ENCODE assay signal across 26 cellular contexts in the genomic region with DNA sequence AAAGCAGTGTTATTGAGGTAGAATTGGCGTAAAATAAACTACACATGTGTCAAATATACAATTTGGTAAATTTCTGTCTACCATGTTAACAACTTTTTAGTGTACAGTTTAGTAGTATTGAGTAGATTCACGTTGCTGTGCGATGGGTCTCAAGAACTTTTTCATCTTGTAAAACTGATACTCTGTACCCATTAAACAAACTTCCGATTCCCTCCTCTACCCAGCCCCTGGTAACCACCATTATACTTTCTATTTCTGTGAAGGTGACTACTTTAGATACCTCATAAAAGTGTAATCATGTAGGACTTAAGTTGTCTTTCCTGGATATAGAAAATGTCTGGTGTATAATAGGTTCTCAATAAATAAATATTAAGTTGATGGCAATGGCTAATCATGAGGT.
"Had no signal": no experiment of that assay in that cellular context is flagged by ENCODE, and none has a peak within 500 bp of the region (broad histone marks: within the 10 kb centered on the region; RNA-seq: fewer than 3 reads in every experiment).

No MANE protein-coding gene starts in this region.

- H3K4me3 ChIP-seq: colonic mucosa, coronary artery, dorsolateral prefrontal cortex, esophagus muscularis mucosa, esophagus squamous epithelium, gastrocnemius medialis, gastroesophageal sphincter, heart left ventricle, heart right ventricle had no signal

- H3K4me1 ChIP-seq: colonic mucosa, esophagus muscularis mucosa, esophagus squamous epithelium, foreskin keratinocyte, gastrocnemius medialis, gastroesophageal sphincter, heart left ventricle, heart right ventricle had no signal

- ATAC-seq: effector memory CD8-positive, alpha-beta T cell; esophagus mucosa; foreskin keratinocyte; gastrocnemius medialis; gastroesophageal sphincter; heart left ventricle; heart right ventricle had no signal

- H3K36me3 ChIP-seq: colonic mucosa, esophagus muscularis mucosa, esophagus squamous epithelium, gastrocnemius medialis, gastroesophageal sphincter, heart left ventricle, heart right ventricle had no signal

- FAIRE-seq: colon, endometrium had no signal

- H3K27ac ChIP-seq: colonic mucosa, coronary artery, dorsolateral prefrontal cortex, epithelial cell of prostate, esophagus muscularis mucosa, esophagus squamous epithelium, foreskin keratinocyte, gastrocnemius medialis, gastroesophageal sphincter, heart left ventricle, heart right ventricle had no signal

- H3K27me3 ChIP-seq: colonic mucosa, dorsolateral prefrontal cortex, esophagus muscularis mucosa, esophagus squamous epithelium, foreskin keratinocyte, gastrocnemius medialis, gastroesophageal sphincter, heart left ventricle, heart right ventricle had no signal

- H3K9me3 ChIP-seq: colonic mucosa, esophagus muscularis mucosa, esophagus squamous epithelium, gastrocnemius medialis, gastroesophageal sphincter had no signal

- DNase-seq: colonic mucosa; cortex of kidney; dermis blood vessel endothelial cell; dorsolateral prefrontal cortex; effector CD4-positive, alpha-beta T cell; effector CD8-positive, alpha-beta T cell; effector memory CD4-positive, alpha-beta T cell; effector memory CD8-positive, alpha-beta T cell; endodermal cell; erythroblast; esophagus squamous epithelium; foreskin fibroblast; foreskin keratinocyte; foreskin melanocyte; gastrocnemius medialis; glutamatergic neuron; head of caudate nucleus; heart left ventricle; heart right ventricle had no signal
